8 cellular contexts compared by ENCODE assay signal in genomic region chr17:44220211-44221071, GRCh38. TPM values are rescaled to one million over a fixed set of nuclear protein-coding genes. Genes with fewer than 3 reads are reported as not detected.
DNase-seq lines count a peak whose midpoint lies in the region; ATAC-seq, FAIRE-seq and TF ChIP-seq lines count a peak whose summit lies in the region.

No MANE protein-coding gene starts in this region.

- peak; percentile 9 for ATAC-seq in GM21737 (IDR thresholded peaks at IDR 0.05; ENCODE audit: unreplicated experiment)
- ATAC-seq in HG03108 (IDR thresholded peaks at IDR 0.05; ENCODE audit: unreplicated experiment): no peak

- no peaks in the 10 kb centered on the region for H3F3A ChIP-seq in neural cell (ENCODE audit: insufficient read depth, low read length, poor library complexity, severe bottlenecking)

- peak overlapping the region; percentile 75 to 100 (median 99) for H3K27ac ChIP-seq in BLaER1 treated with 17β-estradiol and CSF1 and Interleukin-3, amounts not matched to agents 10 nM and 100 nM
- H3K27ac ChIP-seq in neural cell (ENCODE audit: low read length): peak overlapping the region; percentile 96

- H3K27me3 ChIP-seq in BLaER1 treated with 17β-estradiol and CSF1 and Interleukin-3, amounts not matched to agents 10 nM and 100 nM: no peaks in the 10 kb centered on the region
- no peaks in the 10 kb centered on the region for H3K27me3 ChIP-seq in neural cell (ENCODE audit: insufficient read depth, low read depth, low read length)

- H3K9me3 ChIP-seq in BLaER1 treated with 17β-estradiol and CSF1 and Interleukin-3, amounts not matched to agents 10 nM and 100 nM (replicated peaks in 1 of 11): no peaks in the 10 kb centered on the region
- H3K9me3 ChIP-seq in neural cell (ENCODE audit: low read length): no peaks in the 10 kb centered on the region

- H3K36me3 Mint-ChIP-seq in activated T-helper 2 cell treated with anti-CD3 and anti-CD28 coated beads, Interferon-gamma antibody, Interleukin-2, Interleukin-4, amounts not matched to agents 10 μg/mL and 5 μg/mL and 100 μg/mL, durations not matched to agents 14 hours and 24 hours and 36 hours (ENCODE audit: low read depth): peaks cover 29% of the 10 kb centered on the region

- H3K79me2 ChIP-seq in neural cell (replicated peaks; ENCODE audit: insufficient read depth, low read length): peaks cover 29% of the 10 kb centered on the region

- H4K20me1 ChIP-seq in BLaER1 treated with 17β-estradiol and CSF1 and Interleukin-3, amounts not matched to agents 10 nM and 100 nM: peaks cover 24 to 28% (median 27%) of the 10 kb centered on the region in 11 experiments; a peak in 17 of 22 replicates
- peaks cover 21% of the 10 kb centered on the region for H4K20me1 ChIP-seq in neural cell (ENCODE audit: insufficient read depth)

- peak overlapping the region; percentile 70 to 100 (median 98) for H3K4me3 ChIP-seq in BLaER1 treated with 17β-estradiol and CSF1 and Interleukin-3, amounts not matched to agents 10 nM and 100 nM
- peak overlapping the region; percentile 83 for H3K4me3 ChIP-seq in fibroblast of pulmonary artery (replicated peaks; ENCODE audit: low read depth, low read length)
- peak overlapping the region; percentile 97 for H3K4me3 ChIP-seq in neural cell (ENCODE audit: low read length)

- no peaks in the 10 kb centered on the region for H3K9me3 Mint-ChIP-seq in activated T-helper 2 cell treated with anti-CD3 and anti-CD28 coated beads, Interferon-gamma antibody, Interleukin-2, Interleukin-4, amounts not matched to agents 10 μg/mL and 5 μg/mL and 100 μg/mL, durations not matched to agents 14 hours and 24 hours and 36 hours

- H3K36me3 ChIP-seq in BLaER1 treated with 17β-estradiol and CSF1 and Interleukin-3, amounts not matched to agents 10 nM and 100 nM: peaks cover 12 to 25% (median 20%) of the 10 kb centered on the region in 11 experiments
- peaks cover 7% of the 10 kb centered on the region for H3K36me3 ChIP-seq in neural cell (ENCODE audit: insufficient read depth, low read length)

- peak overlapping the region; percentile 95 for H3K27ac Mint-ChIP-seq in activated T-helper 2 cell treated with anti-CD3 and anti-CD28 coated beads, Interferon-gamma antibody, Interleukin-2, Interleukin-4, amounts not matched to agents 10 μg/mL and 5 μg/mL and 100 μg/mL, durations not matched to agents 14 hours and 24 hours and 36 hours

- intact Hi-C loops in activated T-helper 2 cell treated with anti-CD3 and anti-CD28 coated beads, Interferon-gamma antibody, Interleukin-2, Interleukin-4, amounts not matched to agents 10 μg/mL and 5 μg/mL and 100 μg/mL, durations not matched to agents 14 hours and 24 hours and 36 hours (cut with micrococcal nuclease): loop anchor here (2.0 kb wide), 1 partner anchor 104 kb away; the partner anchor contains the start of gene SLC25A39

- peak; percentile 19 for DNase-seq in NOMO-1 treated with dmso at 0.1 percent for 144 hours (lab: John Stamatoyannopoulos, UW; ENCODE audit: unreplicated experiment)
- peak; percentile 62 for DNase-seq in activated T-helper 2 cell treated with anti-CD3 and anti-CD28 coated beads, Interferon-gamma antibody, Interleukin-2, Interleukin-4, amounts not matched to agents 10 μg/mL and 5 μg/mL and 100 μg/mL, durations not matched to agents 14 hours and 24 hours and 36 hours (ENCODE audit: low spot score)
- DNase-seq in fibroblast of pulmonary artery (ENCODE audit: low read depth): peak; percentile 64
- DNase-seq in urothelium cell line (ENCODE audit: low spot score): peak; percentile 76

- H3K27me3 Mint-ChIP-seq in activated T-helper 2 cell treated with anti-CD3 and anti-CD28 coated beads, Interferon-gamma antibody, Interleukin-2, Interleukin-4, amounts not matched to agents 10 μg/mL and 5 μg/mL and 100 μg/mL, durations not matched to agents 14 hours and 24 hours and 36 hours (ENCODE audit: low read depth): no peaks in the 10 kb centered on the region

- H3K4me2 ChIP-seq in BLaER1 treated with 17β-estradiol and CSF1 and Interleukin-3, amounts not matched to agents 10 nM and 100 nM: peak overlapping the region; percentile 75 to 98 (median 94)
- H3K4me2 ChIP-seq in neural cell (ENCODE audit: low read length): no peak overlapping the region

- peak overlapping the region; percentile 88 to 100 (median 99) for H3K9ac ChIP-seq in BLaER1 treated with 17β-estradiol and CSF1 and Interleukin-3, amounts not matched to agents 10 nM and 100 nM
- peak overlapping the region; percentile 99 for H3K9ac ChIP-seq in neural cell (ENCODE audit: low read length)

- TF ChIP-seq CTCF in fibroblast of pulmonary artery (IDR thresholded peaks at IDR 0.05; ENCODE audit: low read length, missing control alignments): no peak
- TF ChIP-seq CTCF in neural cell (IDR thresholded peaks at IDR 0.05; ENCODE audit: poor library complexity, severe bottlenecking): no peak

- H3K9me2 ChIP-seq in neural cell (ENCODE audit: insufficient read depth, low read length): no peaks in the 10 kb centered on the region

- H3K4me1 ChIP-seq in BLaER1 treated with 17β-estradiol and CSF1 and Interleukin-3, amounts not matched to agents 10 nM and 100 nM: peaks cover 36 to 41% (median 39%) of the 10 kb centered on the region in 10 experiments

- no peak for FAIRE-seq in urothelium cell line (lab: Jason Lieb, UNC)

- peaks cover 32% of the 10 kb centered on the region for H3K4me1 Mint-ChIP-seq in activated T-helper 2 cell treated with anti-CD3 and anti-CD28 coated beads, Interferon-gamma antibody, Interleukin-2, Interleukin-4, amounts not matched to agents 10 μg/mL and 5 μg/mL and 100 μg/mL, durations not matched to agents 14 hours and 24 hours and 36 hours (ENCODE audit: low read depth)

- no peak overlapping the region for H2AFZ ChIP-seq in neural cell (ENCODE audit: low read depth, low read length)

- TF ChIP-seq EP300 in neural cell (conservative IDR thresholded peaks at IDR 0.05; ENCODE audit: poor library complexity, severe bottlenecking): no peak

- H3K4me3 Mint-ChIP-seq in activated T-helper 2 cell treated with anti-CD3 and anti-CD28 coated beads, Interferon-gamma antibody, Interleukin-2, Interleukin-4, amounts not matched to agents 10 μg/mL and 5 μg/mL and 100 μg/mL, durations not matched to agents 14 hours and 24 hours and 36 hours (ENCODE audit: low read depth): peak overlapping the region; percentile 90

- TF ChIP-seq RAD21 in neural cell (conservative IDR thresholded peaks at IDR 0.05): no peak

TF ChIP-seq in neural cell, 6 proteins besides CTCF, POLR2A, EP300 and RAD21:
- TF ChIP-seq MXI1 (conservative IDR thresholded peaks at IDR 0.05; ENCODE audit: poor library complexity, severe bottlenecking) (peak; percentile 27), POLR2AphosphoS5 (IDR thresholded peaks at IDR 0.05) (no peak), REST (IDR thresholded peaks at IDR 0.05; ENCODE audit: borderline replicate concordance) (peak; percentile 52), TAF1 (IDR thresholded peaks at IDR 0.05; ENCODE audit: low read depth) (peak; percentile 71)

RNA-seq across cellular contexts. Expression of gene UBTF, which starts 1.0 kb away (rescaled TPM):
- 177 and 181 TPM in 2 replicates for total RNA-seq in activated T-helper 2 cell treated with anti-CD3 and anti-CD28 coated beads, Interferon-gamma antibody, Interleukin-2, Interleukin-4, amounts not matched to agents 10 μg/mL and 5 μg/mL and 100 μg/mL, durations not matched to agents 14 hours and 24 hours and 36 hours
- 71.7 and 73.8 TPM in 2 replicates for polyA plus RNA-seq in neural cell
- polyA minus RNA-seq in neural cell: 105 and 112 TPM in 2 replicates

RNA-seq across cellular contexts. Expression of gene ATXN7L3, which starts 20.8 kb away (rescaled TPM):
- total RNA-seq in activated T-helper 2 cell treated with anti-CD3 and anti-CD28 coated beads, Interferon-gamma antibody, Interleukin-2, Interleukin-4, amounts not matched to agents 10 μg/mL and 5 μg/mL and 100 μg/mL, durations not matched to agents 14 hours and 24 hours and 36 hours: 107 and 113 TPM in 2 replicates
- 93.5 and 97.2 TPM in 2 replicates for polyA plus RNA-seq in neural cell
- polyA minus RNA-seq in neural cell: 108 and 109 TPM in 2 replicates

RNA-seq across cellular contexts. Expression of gene TMUB2, which starts 33.7 kb away (rescaled TPM):
- total RNA-seq in activated T-helper 2 cell treated with anti-CD3 and anti-CD28 coated beads, Interferon-gamma antibody, Interleukin-2, Interleukin-4, amounts not matched to agents 10 μg/mL and 5 μg/mL and 100 μg/mL, durations not matched to agents 14 hours and 24 hours and 36 hours: 20.4 and 20.9 TPM in 2 replicates
- polyA plus RNA-seq in neural cell: 59.9 and 77.4 TPM in 2 replicates
- polyA minus RNA-seq in neural cell: 30.2 and 31.2 TPM in 2 replicates

RNA-seq across cellular contexts. Expression of gene SLC4A1, which starts 47.5 kb away (rescaled TPM):
- total RNA-seq in activated T-helper 2 cell treated with anti-CD3 and anti-CD28 coated beads, Interferon-gamma antibody, Interleukin-2, Interleukin-4, amounts not matched to agents 10 μg/mL and 5 μg/mL and 100 μg/mL, durations not matched to agents 14 hours and 24 hours and 36 hours: not detected in 2 replicates
- polyA plus RNA-seq in neural cell: 0.05 TPM in 1 of 2 replicates, not detected in the other
- not detected in 2 replicates for polyA minus RNA-seq in neural cell

RNA-seq across cellular contexts. Expression of gene ASB16, which starts 49.9 kb away (rescaled TPM):
- total RNA-seq in activated T-helper 2 cell treated with anti-CD3 and anti-CD28 coated beads, Interferon-gamma antibody, Interleukin-2, Interleukin-4, amounts not matched to agents 10 μg/mL and 5 μg/mL and 100 μg/mL, durations not matched to agents 14 hours and 24 hours and 36 hours: 0.21 and 0.59 TPM in 2 replicates
- polyA plus RNA-seq in neural cell: not detected in 2 replicates
- polyA minus RNA-seq in neural cell: not detected in 2 replicates

Comparison
In these comparisons a context has a peak if more than half of its experiments do, and no peak if none do; other contexts are left out.
1. DNase-seq: peak in every context shown above with its lines; median percentile 76 in urothelium cell line; 64 in fibroblast of pulmonary artery; 62 in activated T-helper 2 cell treated with anti-CD3 and anti-CD28 coated beads, Interferon-gamma antibody, Interleukin-2, Interleukin-4, amounts not matched to agents 10 μg/mL and 5 μg/mL and 100 μg/mL, durations not matched to agents 14 hours and 24 hours and 36 hours; 19 in NOMO-1 treated with dmso at 0.1 percent for 144 hours.